ENCODE assay signal across 9 cellular contexts in the genomic region with DNA sequence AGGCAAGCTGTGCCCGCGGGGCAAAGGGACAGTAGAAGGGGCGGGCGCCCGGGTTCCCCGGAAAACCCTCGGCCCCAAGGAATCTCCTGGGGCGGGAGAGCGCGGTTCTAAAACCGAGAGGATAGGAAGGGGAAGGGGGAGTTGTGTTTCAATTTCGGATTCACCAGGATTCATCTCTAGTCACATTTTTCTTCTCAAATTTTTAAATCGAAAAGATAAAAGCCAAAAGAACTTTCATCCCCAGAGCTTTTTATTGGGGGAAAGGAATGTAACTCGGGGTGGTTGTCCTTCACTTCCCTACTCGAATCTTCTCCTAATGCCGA. TPM values are rescaled to one million over a fixed set of nuclear protein-coding genes. Genes with fewer than 3 reads are reported as not detected.
DNase-seq lines count a peak whose midpoint lies in the region; ATAC-seq and TF ChIP-seq lines count a peak whose summit lies in the region.
"Had no signal": no experiment of that assay in that cellular context is flagged by ENCODE, and none has a peak within 500 bp of the region (broad histone marks: within the 10 kb centered on the region; RNA-seq: fewer than 3 reads in every experiment).

No MANE protein-coding gene starts in this region.

- H3K27ac Mint-ChIP-seq in activated naive CD4-positive, alpha-beta T cell treated with anti-CD3 and anti-CD28 coated beads, Interleukin-2, amount 50 U/mL, for 24 hours: no peak overlapping the region
- H3K27ac Mint-ChIP-seq in mesothelial cell of epicardium: peak overlapping the region; percentile 86
- H3K27ac Mint-ChIP-seq: natural killer cell had no signal

- TF ChIP-seq CTCF in mammary epithelial cell (conservative IDR thresholded peaks at IDR 0.05 in 1 of 2, IDR thresholded peaks at IDR 0.05 in 1 of 2; ENCODE audit: extremely low read depth in 1 of 2, insufficient read depth in 1 of 2, low read depth in 1 of 2, low read length in 2 of 2): no peak
- no peak for TF ChIP-seq CTCF in mesothelial cell of epicardium (IDR thresholded peaks at IDR 0.05; ENCODE audit: unreplicated experiment)
- no peak for TF ChIP-seq CTCF in upper lobe of left lung (IDR thresholded peaks at IDR 0.05)

- H3K27ac ChIP-seq in mammary epithelial cell (ENCODE audit: insufficient read depth, low read depth, low read length) (peak overlapping the region; percentile 56), upper lobe of left lung (peak overlapping the region; percentile 13 to 89 (median 88))

- no peaks in the 10 kb centered on the region for H3K27me3 ChIP-seq in mammary epithelial cell (ENCODE audit: insufficient read depth, low read length)
- H3K27me3 ChIP-seq in upper lobe of left lung: peaks cover 0 to 28% (median 4%) of the 10 kb centered on the region in 4 donors

- CTCF ChIA-PET in mammary epithelial cell (lab: Charles Lee; ENCODE audit: low non-redundant PET): no interaction called here

- peak overlapping the region; percentile 85 for H2AFZ ChIP-seq in mammary epithelial cell (ENCODE audit: low read depth, low read length)

- peaks cover 45% of the 10 kb centered on the region for H3K79me2 ChIP-seq in mammary epithelial cell (ENCODE audit: insufficient read depth, low read length)

- no peak for DNase-seq in activated naive CD4-positive, alpha-beta T cell treated with anti-CD3 and anti-CD28 coated beads, Interleukin-2, amount 50 U/mL, for 16 hours
- DNase-seq in mammary epithelial cell (no peak), mesothelial cell of epicardium (ENCODE audit: low spot score in 2 of 2, unreplicated experiment in 2 of 2) (no peak), upper lobe of left lung (no peak), occipital lobe (lab: John Stamatoyannopoulos, UW) (no peak), putamen (ENCODE audit: low spot score) (no peak), NCI-H2227 (lab: John Stamatoyannopoulos, UW; ENCODE audit: unreplicated experiment) (no peak)
- DNase-seq: natural killer cell had no signal

- TF ChIP-seq POLR2A in upper lobe of left lung (IDR thresholded peaks at IDR 0.05): no peak

- ATAC-seq in upper lobe of left lung (ENCODE audit: low FRiP score in 2 of 2): no peak
- ATAC-seq: natural killer cell had no signal

- peak overlapping the region; percentile 69 for H3K9ac ChIP-seq in mammary epithelial cell (ENCODE audit: insufficient read depth, low read length)

- BruUV-seq in mammary epithelial cell (replicated peaks; lab: Mats Ljungman, UMichigan): no TSS peak

- no peaks in the 10 kb centered on the region for H4K20me1 ChIP-seq in mammary epithelial cell (ENCODE audit: insufficient read depth, low read length)

- H3K4me3 ChIP-seq in mammary epithelial cell (replicated peaks in 1 of 3; ENCODE audit: insufficient read depth in 1 of 3, low read depth in 2 of 3, low read length in 3 of 3) (peak overlapping the region; percentile 48 to 67 (median 59)), upper lobe of left lung (peak overlapping the region; percentile 48 to 64 (median 62))

- intact Hi-C loops in mammary epithelial cell (cut with micrococcal nuclease): loop anchor here (10.0 kb wide), 2 partner anchors 220 to 300 kb away; no protein-coding TSS in a partner anchor

- H3K9me3 ChIP-seq in mammary epithelial cell (replicated peaks; ENCODE audit: insufficient read depth, low read length) (no peaks in the 10 kb centered on the region), upper lobe of left lung (no peaks in the 10 kb centered on the region)

- in situ Hi-C loops in mammary epithelial cell (cut with MboI; ENCODE audit: low sequenced_read_pairs in 2 of 2): no loop called here

- no peaks in the 10 kb centered on the region for H3K36me3 ChIP-seq in mammary epithelial cell (ENCODE audit: insufficient read depth, low read length)
- H3K36me3 ChIP-seq in upper lobe of left lung: peaks cover 0 to 5% (median 0%) of the 10 kb centered on the region in 4 donors

- H3K4me2 ChIP-seq in mammary epithelial cell (ENCODE audit: insufficient read depth, low read depth, low read length): peak overlapping the region; percentile 94

- peaks cover 41% of the 10 kb centered on the region for H3K4me1 Mint-ChIP-seq in activated naive CD4-positive, alpha-beta T cell treated with anti-CD3 and anti-CD28 coated beads, Interleukin-2, amount 50 U/mL, for 24 hours
- peaks cover 47% of the 10 kb centered on the region for H3K4me1 Mint-ChIP-seq in mesothelial cell of epicardium

- WGBS in mammary epithelial cell (ENCODE audit: low coverage, missing lambda C conversion rate): under 1% methylated on average over 14 of the region's 16 CpGs
- WGBS in upper lobe of left lung, 2 donors: 0 to 2% methylated on average over 16 of the region's 16 CpGs

- H3K4me3 Mint-ChIP-seq in activated naive CD4-positive, alpha-beta T cell treated with anti-CD3 and anti-CD28 coated beads, Interleukin-2, amount 50 U/mL, for 24 hours: peak overlapping the region; percentile 60
- H3K4me3 Mint-ChIP-seq in mesothelial cell of epicardium: peak overlapping the region; percentile 93

- dilution Hi-C loops in mammary epithelial cell (cut with HindIII; ENCODE audit: low sequenced_read_pairs): no loop called here

- TF ChIP-seq EP300 in upper lobe of left lung (IDR thresholded peaks at IDR 0.05): no peak

- H3K4me1 ChIP-seq in mammary epithelial cell (ENCODE audit: insufficient read depth, low read length) (peaks cover 17% of the 10 kb centered on the region), upper lobe of left lung (peaks cover 4 to 56% (median 35%) of the 10 kb centered on the region in 4 donors)

- peaks cover 51% of the 10 kb centered on the region for H3K27me3 Mint-ChIP-seq in activated naive CD4-positive, alpha-beta T cell treated with anti-CD3 and anti-CD28 coated beads, Interleukin-2, amount 50 U/mL, for 24 hours
- peaks cover 19% of the 10 kb centered on the region for H3K27me3 Mint-ChIP-seq in mesothelial cell of epicardium (ENCODE audit: low read depth)

- H3K36me3 Mint-ChIP-seq in activated naive CD4-positive, alpha-beta T cell treated with anti-CD3 and anti-CD28 coated beads, Interleukin-2, amount 50 U/mL, for 24 hours: no peaks in the 10 kb centered on the region
- peaks cover 3% of the 10 kb centered on the region for H3K36me3 Mint-ChIP-seq in mesothelial cell of epicardium
- H3K36me3 Mint-ChIP-seq: natural killer cell had no signal

- H3K9me3 Mint-ChIP-seq in activated naive CD4-positive, alpha-beta T cell treated with anti-CD3 and anti-CD28 coated beads, Interleukin-2, amount 50 U/mL, for 24 hours: no peaks in the 10 kb centered on the region
- H3K9me3 Mint-ChIP-seq in mesothelial cell of epicardium: no peaks in the 10 kb centered on the region
- H3K9me3 Mint-ChIP-seq: natural killer cell had no signal

RNA-seq across cellular contexts. Expression of a gene that starts 1.4 kb away (rescaled TPM):
- total RNA-seq in mammary epithelial cell (1 to 10 TPM; 1.2 to 1.9 TPM), mesothelial cell of epicardium (27.6 to 35.2 TPM (median 34.2 TPM) in 3 replicates), upper lobe of left lung (10 to 100 TPM in 4 of 6 donors, 1 to 10 TPM in 2; 5.3 to 19.9 (median 11.3) TPM), occipital lobe (1.2 TPM)
- 7.5 TPM for polyA plus RNA-seq in mammary epithelial cell
- polyA minus RNA-seq in mammary epithelial cell: 4.6 TPM
